29 cellular contexts compared by ENCODE assay signal in genomic region chr16:14125708-14126107, GRCh38.
"Had no signal": no experiment of that assay in that cellular context is flagged by ENCODE, and none has a peak within 500 bp of the region (broad histone marks: within the 10 kb centered on the region; RNA-seq: fewer than 3 reads in every experiment).

No MANE protein-coding gene starts in this region.

- H3K9me3 Mint-ChIP-seq: activated CD4-positive, alpha-beta memory T cell treated with anti-CD3 and anti-CD28 coated beads, Interleukin-2, amount 10 ng/mL, durations not matched to agents 7 days and 5 days; activated CD4-positive, alpha-beta T cell treated with anti-CD3 and anti-CD28 coated beads, Interleukin-2, amount 10 ng/mL, durations not matched to agents 7 days and 5 days; activated naive CD4-positive, alpha-beta T cell treated with anti-CD3 and anti-CD28 coated beads, Interleukin-2, amount 10 ng/mL, durations not matched to agents 7 days and 5 days; stimulated activated effector memory CD8-positive, alpha-beta T cell treated with anti-CD3 and anti-CD28 coated beads, Interleukin-12 subunit alpha, Interleukin-12 subunit beta, amount 100 ng/mL, for 72 hours; stimulated activated naive CD8-positive, alpha-beta T cell treated with anti-CD3 and anti-CD28 coated beads, Interleukin-15, Interleukin-2, amounts not matched to agents 100 ng/mL and 50 ng/mL, for 24 hours had no signal

- H3K27me3 ChIP-seq: esophagus squamous epithelium, right lobe of liver had no signal

- H3K9me3 ChIP-seq: esophagus squamous epithelium, right lobe of liver, thoracic aorta had no signal

- H3K4me3 ChIP-seq: esophagus squamous epithelium, right lobe of liver, skin epidermis, thoracic aorta had no signal

- H3K4me1 ChIP-seq: right lobe of liver had no signal

- H3K4me3 Mint-ChIP-seq: activated CD4-positive, alpha-beta memory T cell treated with anti-CD3 and anti-CD28 coated beads, Interleukin-2, amount 10 ng/mL, durations not matched to agents 7 days and 5 days; activated CD4-positive, alpha-beta T cell treated with anti-CD3 and anti-CD28 coated beads, Interleukin-2, amount 10 ng/mL, durations not matched to agents 7 days and 5 days; activated naive CD4-positive, alpha-beta T cell treated with anti-CD3 and anti-CD28 coated beads, Interleukin-2, amount 10 ng/mL, durations not matched to agents 7 days and 5 days; activated T-cell treated with anti-CD3 and anti-CD28 coated beads, Interleukin-2, amount 50 U/mL, for 24 hours; naive B cell; neural crest cell; stimulated activated effector memory CD8-positive, alpha-beta T cell treated with anti-CD3 and anti-CD28 coated beads, Interleukin-12 subunit alpha, Interleukin-12 subunit beta, amount 100 ng/mL, for 72 hours; stimulated activated naive CD8-positive, alpha-beta T cell treated with anti-CD3 and anti-CD28 coated beads, Interleukin-15, Interleukin-2, amounts not matched to agents 100 ng/mL and 50 ng/mL, for 24 hours; T-helper 17 cell had no signal

- DNase-seq: activated CD4-positive, alpha-beta memory T cell treated with anti-CD3 and anti-CD28 coated beads, Interleukin-2, amount 10 ng/mL, durations not matched to agents 7 days and 5 days; activated CD4-positive, alpha-beta T cell treated with anti-CD3 and anti-CD28 coated beads for 1 hour; activated CD4-positive, alpha-beta T cell treated with anti-CD3 and anti-CD28 coated beads, Interleukin-2, amount 10 ng/mL, durations not matched to agents 7 days and 5 days; activated CD8-positive, alpha-beta memory T cell treated with anti-CD3 and anti-CD28 coated beads, Interleukin-2, amount 50 U/mL, for 48 hours; activated gamma-delta T cell; activated naive CD4-positive, alpha-beta T cell treated with anti-CD3 and anti-CD28 coated beads, Interleukin-2, amount 10 ng/mL, durations not matched to agents 7 days and 5 days; activated T-cell treated with anti-CD3 and anti-CD28 coated beads, Interleukin-2, amount 50 U/mL, for 24 hours; amniotic stem cell; caudate nucleus; cortex of kidney; esophagus squamous epithelium; foreskin melanocyte; left ventricle myocardium superior; mammary epithelial cell; naive B cell; occipital lobe; right lobe of liver; stimulated activated CD4-positive, alpha-beta T cell treated with anti-CD3 and anti-CD28 coated beads, Interleukin-12 subunit alpha, Interleukin-12 subunit beta, amount 100 ng/mL, for 4 hours; stimulated activated CD4-positive, alpha-beta T cell treated with anti-CD3 and anti-CD28 coated beads, Interleukin-4, amount 100 ng/mL, for 24 hours; T-helper 17 cell; T1000; trophoblast cell; WERI-Rb-1 had no signal

- H3K27ac Mint-ChIP-seq: activated CD4-positive, alpha-beta memory T cell treated with anti-CD3 and anti-CD28 coated beads, Interleukin-2, amount 10 ng/mL, durations not matched to agents 7 days and 5 days; activated CD4-positive, alpha-beta T cell treated with anti-CD3 and anti-CD28 coated beads, Interleukin-2, amount 10 ng/mL, durations not matched to agents 7 days and 5 days; activated naive CD4-positive, alpha-beta T cell treated with anti-CD3 and anti-CD28 coated beads, Interleukin-2, amount 10 ng/mL, durations not matched to agents 7 days and 5 days; activated T-cell treated with anti-CD3 and anti-CD28 coated beads, Interleukin-2, amount 50 U/mL, for 24 hours; naive B cell; stimulated activated effector memory CD8-positive, alpha-beta T cell treated with anti-CD3 and anti-CD28 coated beads, Interleukin-12 subunit alpha, Interleukin-12 subunit beta, amount 100 ng/mL, for 72 hours; stimulated activated naive CD8-positive, alpha-beta T cell treated with anti-CD3 and anti-CD28 coated beads, Interleukin-15, Interleukin-2, amounts not matched to agents 100 ng/mL and 50 ng/mL, for 24 hours; T-helper 17 cell had no signal

- ATAC-seq: left ventricle myocardium superior; stimulated activated effector memory CD8-positive, alpha-beta T cell treated with anti-CD3 and anti-CD28 coated beads, Interleukin-12 subunit alpha, Interleukin-12 subunit beta, amount 100 ng/mL, for 72 hours; T-helper 17 cell had no signal

- H3K27ac ChIP-seq: epithelial cell of prostate, right lobe of liver, thoracic aorta, WERI-Rb-1 had no signal

- H3K4me1 Mint-ChIP-seq: activated CD4-positive, alpha-beta memory T cell treated with anti-CD3 and anti-CD28 coated beads, Interleukin-2, amount 10 ng/mL, durations not matched to agents 7 days and 5 days; activated naive CD4-positive, alpha-beta T cell treated with anti-CD3 and anti-CD28 coated beads, Interleukin-2, amount 10 ng/mL, durations not matched to agents 7 days and 5 days; stimulated activated effector memory CD8-positive, alpha-beta T cell treated with anti-CD3 and anti-CD28 coated beads, Interleukin-12 subunit alpha, Interleukin-12 subunit beta, amount 100 ng/mL, for 72 hours had no signal

- H3K27me3 Mint-ChIP-seq: activated CD4-positive, alpha-beta memory T cell treated with anti-CD3 and anti-CD28 coated beads, Interleukin-2, amount 10 ng/mL, durations not matched to agents 7 days and 5 days; activated CD4-positive, alpha-beta T cell treated with anti-CD3 and anti-CD28 coated beads, Interleukin-2, amount 10 ng/mL, durations not matched to agents 7 days and 5 days; activated naive CD4-positive, alpha-beta T cell treated with anti-CD3 and anti-CD28 coated beads, Interleukin-2, amount 10 ng/mL, durations not matched to agents 7 days and 5 days; activated T-cell treated with anti-CD3 and anti-CD28 coated beads, Interleukin-2, amount 50 U/mL, for 24 hours; naive B cell; stimulated activated naive CD8-positive, alpha-beta T cell treated with anti-CD3 and anti-CD28 coated beads, Interleukin-15, Interleukin-2, amounts not matched to agents 100 ng/mL and 50 ng/mL, for 24 hours; T-helper 17 cell had no signal

- H3K36me3 Mint-ChIP-seq: activated naive CD4-positive, alpha-beta T cell treated with anti-CD3 and anti-CD28 coated beads, Interleukin-2, amount 10 ng/mL, durations not matched to agents 7 days and 5 days; stimulated activated effector memory CD8-positive, alpha-beta T cell treated with anti-CD3 and anti-CD28 coated beads, Interleukin-12 subunit alpha, Interleukin-12 subunit beta, amount 100 ng/mL, for 72 hours had no signal

- H3K36me3 ChIP-seq: right lobe of liver, thoracic aorta, WERI-Rb-1 had no signal
